In genomic region chr6:72947534-72947933, GRCh38 we compare ENCODE assay signal across 19 cellular contexts.
A peak's percentile ranks its signal among the peaks of the same experiment; 100 is the strongest.
DNase-seq lines count a peak whose midpoint lies in the region; ATAC-seq, FAIRE-seq and TF ChIP-seq lines count a peak whose summit lies in the region.
"Had no signal": no experiment of that assay in that cellular context is flagged by ENCODE, and none has a peak within 500 bp of the region (broad histone marks: within the 10 kb centered on the region; RNA-seq: fewer than 3 reads in every experiment).

No MANE protein-coding gene starts in this region.

- ATAC-seq in A549: no peak
- ATAC-seq in gastrocnemius medialis: no peak
- no peak for ATAC-seq in thoracic aorta (ENCODE audit: insufficient number of reproducible peaks, low FRiP score, low read depth)
- ATAC-seq in HG03025 (IDR thresholded peaks at IDR 0.05; ENCODE audit: low FRiP score, unreplicated experiment): no peak
- ATAC-seq: CD8-positive, alpha-beta T cell; GM12878; GM23338; HCT116 had no signal

- H3K27me3 ChIP-seq in gastrocnemius medialis (no peaks in the 10 kb centered on the region), thoracic aorta (replicated peaks; ENCODE audit: insufficient read depth) (no peaks in the 10 kb centered on the region)
- H3K27me3 ChIP-seq: BLaER1 had no signal

- peak overlapping the region; percentile 50; the same call in 2 of the 3 replicates for H3K4me2 ChIP-seq in A549
- H3K4me2 ChIP-seq: BLaER1, GM23338 had no signal

- no peak for TF ChIP-seq RAD21 in A549 (conservative IDR thresholded peaks at IDR 0.05 in 1 of 2, IDR thresholded peaks at IDR 0.05 in 1 of 2)

- H3K9me3 ChIP-seq in A549 (no peaks in the 10 kb centered on the region; the same call in 2 of the 3 replicates), gastrocnemius medialis (no peaks in the 10 kb centered on the region), thoracic aorta (no peaks in the 10 kb centered on the region)
- H3K9me3 ChIP-seq: BLaER1, Caco-2 had no signal

- H3K4me1 ChIP-seq in A549: peaks cover 48% of the 10 kb centered on the region
- H3K4me1 ChIP-seq in gastrocnemius medialis: peaks cover 49 to 51% of the 10 kb centered on the region in 2 donors
- peaks cover 7 to 27% of the 10 kb centered on the region in 2 donors for H3K4me1 ChIP-seq in thoracic aorta (ENCODE audit: control insufficient read depth in 1 of 2, low read depth in 2 of 2)
- H3K4me1 ChIP-seq: BLaER1, Caco-2 had no signal

- TF ChIP-seq EP300 in A549 (IDR thresholded peaks at IDR 0.05): no peak

- no peak for TF ChIP-seq CTCF in A549 (IDR thresholded peaks at IDR 0.05)
- no peak for TF ChIP-seq CTCF in LNCaP clone FGC (IDR thresholded peaks at IDR 0.05; ENCODE audit: control insufficient read depth, extremely low read depth, insufficient read depth)
- TF ChIP-seq CTCF in gastrocnemius medialis (IDR thresholded peaks at IDR 0.05 in 4 of 5, conservative IDR thresholded peaks at IDR 0.05 in 1 of 5): no peak
- TF ChIP-seq CTCF in thoracic aorta (IDR thresholded peaks at IDR 0.05): no peak

- DNase-seq in A549 (ENCODE audit: low read depth in 1 of 2, low spot score in 1 of 2) (no peak), LNCaP clone FGC (ENCODE audit: low read depth) (peak; percentile 56), gastrocnemius medialis (no peak), thoracic aorta (ENCODE audit: low spot score) (no peak), caudate nucleus (lab: John Stamatoyannopoulos, UW) (no peak), 8988T (no peak)
- DNase-seq: Caco-2; CD4-positive, CD25-positive, alpha-beta regulatory T cell; CD8-positive, alpha-beta T cell; DMS153; DND-41; H9 had no signal

- intact Hi-C loops in gastrocnemius medialis (cut with DNase I; ENCODE audit: low total_unique reads): no loop called here

- CTCF ChIA-PET in A549 (lab: Yijun Ruan, JAX): no interaction called here

- H3K27ac ChIP-seq in A549: peak overlapping the region; percentile 44 to 61; a peak in 4 of 6 replicates
- peak overlapping the region; percentile 67 to 83 (median 76) for H3K27ac ChIP-seq in gastrocnemius medialis
- H3K27ac ChIP-seq in thoracic aorta: peak overlapping the region; percentile 14 to 64
- no peak overlapping the region for H3K27ac ChIP-seq in caudate nucleus (ENCODE audit: low read depth, low read length)
- H3K27ac ChIP-seq: BLaER1, C4-2B had no signal

- H3K36me3 ChIP-seq in gastrocnemius medialis: no peaks in the 10 kb centered on the region
- H3K36me3 ChIP-seq in thoracic aorta: no peaks in the 10 kb centered on the region

- no peak for FAIRE-seq in A549 (lab: Jason Lieb, UNC)
- FAIRE-seq: G401.6, GM12878 had no signal

- WGBS in A549 (ENCODE audit: missing lambda C conversion rate): 14% methylated on average over 1 of the region's 1 CpG

- no peak overlapping the region for H3K4me3 ChIP-seq in A549
- H3K4me3 ChIP-seq in LNCaP clone FGC (ENCODE audit: low read depth, low read length): no peak overlapping the region
- H3K4me3 ChIP-seq in gastrocnemius medialis: no peak overlapping the region
- no peak overlapping the region for H3K4me3 ChIP-seq in thoracic aorta
- H3K4me3 ChIP-seq: BLaER1, GM12878, GM23338 had no signal

- TF ChIP-seq POLR2A in A549 (IDR thresholded peaks at IDR 0.05; ENCODE audit: low read length) (no peak), gastrocnemius medialis (IDR thresholded peaks at IDR 0.05) (no peak)

- POLR2A ChIA-PET in A549 (lab: Yijun Ruan, JAX): no interaction called here

- in situ Hi-C loops in gastrocnemius medialis (cut with MboI; ENCODE audit: low sequenced_read_pairs in 4 of 4): loop anchor here in 1 of 4 donors (10.0 kb wide), 1 partner anchor 83 kb away; no protein-coding TSS in a partner anchor

TF ChIP-seq in A549, 52 proteins besides CTCF, POLR2A, EP300 and RAD21:
- no peak for TF ChIP-seq EHMT2 (IDR thresholded peaks at IDR 0.05; ENCODE audit: low read depth)
- TF ChIP-seq GATA3 (IDR thresholded peaks at IDR 0.05; ENCODE audit: borderline replicate concordance): peak; percentile 71
